Comparison of ENCODE assay signal across 8 cellular contexts in genomic region chr11:66268210-66268952, GRCh38. TPM values are rescaled to one million over a fixed set of nuclear protein-coding genes. Genes with fewer than 3 reads are reported as not detected.
DNase-seq lines count a peak whose midpoint lies in the region; TF ChIP-seq lines count a peak whose summit lies in the region.

TSS of gene RAB1B (plus strand) at chr11:66268639. CDS start at chr11:66268680, 41 bp downstream.

- peak within 1 kb of the TSS; percentile 82 for H3K9ac ChIP-seq in ES-I3 (ENCODE audit: low read depth, low read length)
- H3K9ac ChIP-seq in MM.1S (ENCODE audit: low read length): peak within 1 kb of the TSS; percentile 84

- H3K27ac Mint-ChIP-seq in nephron: peak within 1 kb of the TSS; percentile 87 to 99 (median 97)
- peak within 1 kb of the TSS; percentile 94 for H3K27ac Mint-ChIP-seq in stimulated activated naive CD8-positive, alpha-beta T cell treated with anti-CD3 and anti-CD28 coated beads, Interleukin-15, Interleukin-2, amounts not matched to agents 100 ng/mL and 50 ng/mL, for 24 hours

- no peaks in the 10 kb centered on the region for H3K9me2 ChIP-seq in MM.1S (replicated peaks; ENCODE audit: insufficient read depth, low read length)

- peak within 1 kb of the TSS; percentile 94 for H3K4me3 ChIP-seq in HAP-1
- peak within 1 kb of the TSS; percentile 96 for H3K4me3 ChIP-seq in MM.1S (ENCODE audit: low read length)
- H3K4me3 ChIP-seq in fibroblast of the aortic adventitia (ENCODE audit: low read depth, low read length): peak within 1 kb of the TSS; percentile 99

- no peaks in the 10 kb centered on the region for H4K20me1 ChIP-seq in MM.1S (ENCODE audit: insufficient read depth, low read length)

- peak within 1 kb of the TSS; percentile 94 to 96 (median 96) for H3K4me3 Mint-ChIP-seq in nephron
- peak within 1 kb of the TSS; percentile 96 for H3K4me3 Mint-ChIP-seq in stimulated activated naive CD8-positive, alpha-beta T cell treated with anti-CD3 and anti-CD28 coated beads, Interleukin-15, Interleukin-2, amounts not matched to agents 100 ng/mL and 50 ng/mL, for 24 hours

- H3K36me3 Mint-ChIP-seq in nephron (ENCODE audit: low read depth): peaks cover 29% of the 10 kb centered on the region
- peaks cover 40% of the 10 kb centered on the region for H3K36me3 Mint-ChIP-seq in stimulated activated naive CD8-positive, alpha-beta T cell treated with anti-CD3 and anti-CD28 coated beads, Interleukin-15, Interleukin-2, amounts not matched to agents 100 ng/mL and 50 ng/mL, for 24 hours (ENCODE audit: low read depth)

- H3K4me1 ChIP-seq in ES-I3 (ENCODE audit: insufficient read depth, low read length) (no peaks in the 10 kb centered on the region), HAP-1 (peaks cover 8% of the 10 kb centered on the region), MM.1S (ENCODE audit: low read length) (peaks cover 11% of the 10 kb centered on the region; the same call in 1 of the 2 replicates)

- peaks cover 32% of the 10 kb centered on the region for H3K79me2 ChIP-seq in MM.1S (ENCODE audit: low read length)

- no peaks in the 10 kb centered on the region for H3K9me3 Mint-ChIP-seq in nephron
- H3K9me3 Mint-ChIP-seq in stimulated activated naive CD8-positive, alpha-beta T cell treated with anti-CD3 and anti-CD28 coated beads, Interleukin-15, Interleukin-2, amounts not matched to agents 100 ng/mL and 50 ng/mL, for 24 hours: no peaks in the 10 kb centered on the region

- peak; percentile 99 for DNase-seq in HAP-1 (ENCODE audit: low spot score in 2 of 2)
- peak; percentile 100 for DNase-seq in MM.1S
- peak; percentile 90 for DNase-seq in SIG-M5 (lab: John Stamatoyannopoulos, UW)
- DNase-seq in activated gamma-delta T cell (lab: John Stamatoyannopoulos, UW): peak; percentile 99
- peak; percentile 99 for DNase-seq in fibroblast of the aortic adventitia (ENCODE audit: low read depth)

- H3K27me3 ChIP-seq in HAP-1 (ENCODE audit: low read depth) (no peaks in the 10 kb centered on the region), MM.1S (replicated peaks; ENCODE audit: insufficient read depth, low read length) (no peaks in the 10 kb centered on the region)

- H3K27ac ChIP-seq in MM.1S (ENCODE audit: low read length): peak within 1 kb of the TSS; percentile 78

- H3K4me2 ChIP-seq in MM.1S (ENCODE audit: low read depth, low read length): peak within 1 kb of the TSS; percentile 94

- TF ChIP-seq CTCF in MM.1S (IDR thresholded peaks at IDR 0.05; ENCODE audit: low read length) (no peak), fibroblast of the aortic adventitia (IDR thresholded peaks at IDR 0.05; ENCODE audit: insufficient read depth, low read length) (no peak), nephron (IDR thresholded peaks at IDR 0.05; ENCODE audit: unreplicated experiment in 3 of 3) (no peak)

- H3K9me3 ChIP-seq in ES-I3 (ENCODE audit: control insufficient read depth, insufficient read depth, low read length) (no peaks in the 10 kb centered on the region), HAP-1 (no peaks in the 10 kb centered on the region), MM.1S (replicated peaks; ENCODE audit: insufficient read depth, low read length) (no peaks in the 10 kb centered on the region)

- in situ Hi-C loops in HAP-1 (cut with MboI; ENCODE audit: low sequenced_read_pairs): no loop called here

- H3F3A ChIP-seq in MM.1S (ENCODE audit: insufficient read depth, low read length): peaks cover 12% of the 10 kb centered on the region; the same call in 1 of the 2 replicates

- H3K4me1 Mint-ChIP-seq in nephron: peaks cover 14% of the 10 kb centered on the region
- peaks cover 45% of the 10 kb centered on the region for H3K4me1 Mint-ChIP-seq in stimulated activated naive CD8-positive, alpha-beta T cell treated with anti-CD3 and anti-CD28 coated beads, Interleukin-15, Interleukin-2, amounts not matched to agents 100 ng/mL and 50 ng/mL, for 24 hours (ENCODE audit: low read depth)

- peak within 1 kb of the TSS; percentile 76 for H2AFZ ChIP-seq in MM.1S (ENCODE audit: low read length)

- no peaks in the 10 kb centered on the region for H3K27me3 Mint-ChIP-seq in nephron (ENCODE audit: low read depth)
- no peaks in the 10 kb centered on the region for H3K27me3 Mint-ChIP-seq in stimulated activated naive CD8-positive, alpha-beta T cell treated with anti-CD3 and anti-CD28 coated beads, Interleukin-15, Interleukin-2, amounts not matched to agents 100 ng/mL and 50 ng/mL, for 24 hours

- peaks cover 10% of the 10 kb centered on the region; the same call in 1 of the 2 replicates for H3K36me3 ChIP-seq in ES-I3 (ENCODE audit: insufficient read depth, low read length)
- peaks cover 41% of the 10 kb centered on the region for H3K36me3 ChIP-seq in HAP-1 (replicated peaks)
- 0 out of 2 replicates have a peak, but pooled peaks cover 3% of the 10 kb centered on the region for H3K36me3 ChIP-seq in MM.1S (replicated peaks; ENCODE audit: insufficient read depth, low read length)

RNA-seq across cellular contexts. Expression of gene RAB1B, which starts in this region (rescaled TPM):
- 69.1 and 85.1 TPM in 2 replicates for total RNA-seq in fibroblast of the aortic adventitia (ENCODE audit: low replicate concordance)

Comparison
In these comparisons a context has a peak if more than half of its experiments do, and no peak if none do; other contexts are left out.
1. Peak in every context shown above with its lines: DNase-seq, H3K4me3 ChIP-seq and H3K27ac ChIP-seq.